ENCODE assay signal across 9 cellular contexts in the genomic region with DNA sequence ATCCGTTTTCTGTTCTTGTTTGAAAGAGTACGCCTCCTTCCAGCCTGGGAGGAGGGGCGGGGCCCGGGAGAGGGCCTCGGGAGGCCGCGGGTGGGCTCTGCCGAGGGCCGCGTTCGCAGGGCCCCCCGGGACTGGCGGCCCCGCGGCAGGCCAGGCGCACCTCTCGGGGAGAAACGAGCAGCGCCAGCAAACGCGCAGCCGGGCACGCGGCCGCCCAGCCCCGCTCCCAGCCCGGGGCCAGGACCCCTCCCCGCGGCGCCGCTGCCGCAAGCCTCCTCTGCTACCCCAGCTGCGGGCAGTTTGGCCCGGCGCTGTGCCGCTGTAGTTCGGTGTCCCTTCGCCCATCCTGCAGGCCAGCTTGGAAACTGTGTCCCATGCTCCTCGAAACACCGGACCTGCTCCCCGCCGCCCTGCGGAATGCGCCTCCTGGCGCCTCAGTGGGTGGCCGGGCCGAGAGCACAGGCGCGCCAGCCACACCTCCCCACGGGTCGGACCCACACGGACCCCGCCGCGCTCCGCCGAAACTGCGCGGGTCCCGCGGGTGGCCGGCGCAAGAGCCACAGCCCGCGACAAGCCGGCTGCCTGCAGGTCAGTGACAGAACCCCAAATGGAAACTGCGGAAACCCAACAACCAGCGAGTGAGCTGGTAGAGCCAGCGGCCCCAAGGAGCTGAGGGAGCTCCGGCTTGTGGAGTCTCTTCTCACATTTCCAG. TPM values are rescaled to one million over a fixed set of nuclear protein-coding genes. Genes with fewer than 3 reads are reported as not detected.
A peak's percentile ranks its signal among the peaks of the same experiment; 100 is the strongest.
DNase-seq lines count a peak whose midpoint lies in the region; FAIRE-seq and TF ChIP-seq lines count a peak whose summit lies in the region.
"Had no signal": no experiment of that assay in that cellular context is flagged by ENCODE, and none has a peak within 500 bp of the region (broad histone marks: within the 10 kb centered on the region; RNA-seq: fewer than 3 reads in every experiment).

No MANE protein-coding gene starts in this region.

- no peak for DNase-seq in activated naive CD4-positive, alpha-beta T cell treated with anti-CD3 and anti-CD28 coated beads, Interleukin-2, amount 50 U/mL, for 16 hours
- DNase-seq in chondrocyte (ENCODE audit: low spot score), result no peak
- no peak for DNase-seq in uterus
- no peak for DNase-seq in small intestine
- no peak for DNase-seq in Kasumi-1 (lab: John Stamatoyannopoulos, UW)
- no peak for DNase-seq in SKM-1 treated with dmso at 0.1 percent for 144 hours (lab: John Stamatoyannopoulos, UW; ENCODE audit: unreplicated experiment)
- DNase-seq: NK-92 treated with Interleukin-12 subunit alpha and Interleukin-12 subunit beta, amount 100 ng/mL, for 24 hours had no signal

- no peak overlapping the region for H3K27ac Mint-ChIP-seq in activated naive CD4-positive, alpha-beta T cell treated with anti-CD3 and anti-CD28 coated beads, Interleukin-2, amount 50 U/mL, for 24 hours
- H3K27ac Mint-ChIP-seq in chondrocyte (ENCODE audit: unreplicated experiment), result no peak overlapping the region

- WGBS in mesodermal cell (ENCODE audit: insufficient coverage in 2 of 2), 2 experiments, result 0 to 1% methylated on average over 50 to 56 of the region's 70 CpGs
- WGBS in small intestine, 3 donors, result 3 to 6% (median 5%) methylated on average over 35 to 70 of the region's 70 CpGs

- H3K27ac ChIP-seq in mesodermal cell (ENCODE audit: low read depth, low read length, severe bottlenecking) (no peak overlapping the region), uterus (no peak overlapping the region), small intestine (ENCODE audit: low read depth in 1 of 2, low read length in 1 of 2) (no peak overlapping the region)

- H3K9me3 ChIP-seq in mesodermal cell (ENCODE audit: control insufficient read depth, low read length), result peaks cover 2% of the 10 kb centered on the region
- no peaks in the 10 kb centered on the region for H3K9me3 ChIP-seq in uterus
- no peaks in the 10 kb centered on the region for H3K9me3 ChIP-seq in small intestine (ENCODE audit: control insufficient read depth, low read depth)

- H3K36me3 Mint-ChIP-seq in activated naive CD4-positive, alpha-beta T cell treated with anti-CD3 and anti-CD28 coated beads, Interleukin-2, amount 50 U/mL, for 24 hours, result peaks cover 2% of the 10 kb centered on the region
- H3K36me3 Mint-ChIP-seq in chondrocyte (ENCODE audit: low read depth), result no peaks in the 10 kb centered on the region

- peaks cover 30% of the 10 kb centered on the region for H3K4me1 Mint-ChIP-seq in activated naive CD4-positive, alpha-beta T cell treated with anti-CD3 and anti-CD28 coated beads, Interleukin-2, amount 50 U/mL, for 24 hours
- H3K4me1 Mint-ChIP-seq in chondrocyte (ENCODE audit: low read depth), result peaks cover 35% of the 10 kb centered on the region

- intact Hi-C loops in uterus (cut with DNase I; ENCODE audit: low total_unique reads), result no loop called here

- H3K4me3 Mint-ChIP-seq in activated naive CD4-positive, alpha-beta T cell treated with anti-CD3 and anti-CD28 coated beads, Interleukin-2, amount 50 U/mL, for 24 hours, result peak overlapping the region; percentile 83
- H3K4me3 Mint-ChIP-seq in chondrocyte (ENCODE audit: unreplicated experiment), result peak overlapping the region; percentile 88

- H3K4me1 ChIP-seq in mesodermal cell (ENCODE audit: control insufficient read depth, insufficient read depth, low read length, poor library complexity, severe bottlenecking), result peaks cover 16% of the 10 kb centered on the region
- peaks cover 0 to 12% of the 10 kb centered on the region in 2 donors for H3K4me1 ChIP-seq in uterus
- no peaks in the 10 kb centered on the region for H3K4me1 ChIP-seq in small intestine (ENCODE audit: control insufficient read depth in 2 of 2, insufficient read depth in 1 of 2, low read depth in 1 of 2, low read length in 1 of 2)

- H3K9me3 Mint-ChIP-seq in activated naive CD4-positive, alpha-beta T cell treated with anti-CD3 and anti-CD28 coated beads, Interleukin-2, amount 50 U/mL, for 24 hours, result no peaks in the 10 kb centered on the region
- H3K9me3 Mint-ChIP-seq in chondrocyte (ENCODE audit: low read depth), result peaks cover 2% of the 10 kb centered on the region

- peaks cover 0 to 22% of the 10 kb centered on the region in 2 donors for H3K27me3 ChIP-seq in uterus
- H3K27me3 ChIP-seq in small intestine (ENCODE audit: control insufficient read depth in 2 of 2, insufficient read depth in 2 of 2, low read length in 2 of 2), result peaks cover 4 to 18% of the 10 kb centered on the region in 2 donors

- H3K36me3 ChIP-seq in mesodermal cell (ENCODE audit: control insufficient read depth, insufficient read depth, low read length) (no peaks in the 10 kb centered on the region), uterus (no peaks in the 10 kb centered on the region), small intestine (ENCODE audit: control insufficient read depth in 2 of 2, insufficient read depth in 2 of 2, low read length in 2 of 2) (no peaks in the 10 kb centered on the region)

- TF ChIP-seq POLR2A in uterus (IDR thresholded peaks at IDR 0.05), result no peak

- peaks cover 54% of the 10 kb centered on the region for H3K27me3 Mint-ChIP-seq in activated naive CD4-positive, alpha-beta T cell treated with anti-CD3 and anti-CD28 coated beads, Interleukin-2, amount 50 U/mL, for 24 hours
- no peaks in the 10 kb centered on the region for H3K27me3 Mint-ChIP-seq in chondrocyte (ENCODE audit: low read depth)

- TF ChIP-seq CTCF in chondrocyte (IDR thresholded peaks at IDR 0.05), result peak; percentile 24
- TF ChIP-seq CTCF in uterus (IDR thresholded peaks at IDR 0.05), result no peak

- no peak for FAIRE-seq in small intestine (lab: Jason Lieb, UNC)

- H3K4me3 ChIP-seq in mesodermal cell (ENCODE audit: extremely low read depth, insufficient read depth, low read length, poor library complexity, severe bottlenecking) (peak overlapping the region; percentile 35), uterus (peak overlapping the region; percentile 27 to 34), small intestine (ENCODE audit: low read depth in 1 of 2, low read length in 2 of 2) (peak overlapping the region in 1 of 2 donors; percentile 47)

RNA-seq across cellular contexts. Expression of a gene that starts 2.2 kb away (rescaled TPM):
- 0.75 to 3.3 TPM (median 0.82 TPM) in 3 replicates for total RNA-seq in chondrocyte
- 0.18 TPM for polyA plus RNA-seq in mesodermal cell (2013, experiment 1 of 2)
- polyA plus RNA-seq in mesodermal cell (2013, experiment 2 of 2), result 0.20 TPM
- 1 to 10 TPM in 1 of 4 donors, under 1 TPM in 1, not detected in 2; 0.55 to 4.6 TPM for total RNA-seq in uterus
- under 1 TPM in 1 of 3 donors, not detected in 2; 0.07 TPM for polyA plus RNA-seq in small intestine
